28 cellular contexts compared by ENCODE assay signal in the genomic region with DNA sequence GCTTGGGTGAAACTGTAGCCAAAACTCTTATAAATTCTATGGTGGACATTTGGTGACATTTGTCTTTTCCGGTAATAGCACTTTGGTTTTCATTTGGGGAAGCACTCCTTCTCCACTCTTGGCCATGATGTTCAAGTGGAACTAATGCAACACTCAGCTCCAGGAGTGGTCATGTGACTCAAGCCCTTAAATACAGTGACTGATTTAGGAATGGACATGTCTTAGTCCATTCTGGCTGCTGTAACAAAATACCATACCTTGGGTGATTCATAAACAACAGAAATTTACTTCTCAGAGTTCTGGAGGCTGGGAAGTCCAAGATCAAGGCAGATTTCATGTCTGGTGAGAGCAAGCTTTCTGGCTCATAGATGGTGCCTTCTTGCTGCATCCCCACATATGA.
"Had no signal": no experiment of that assay in that cellular context is flagged by ENCODE, and none has a peak within 500 bp of the region (broad histone marks: within the 10 kb centered on the region; RNA-seq: fewer than 3 reads in every experiment).

No MANE protein-coding gene starts in this region.

- H3K27me3 ChIP-seq: ovary, spleen, testis, upper lobe of right lung, uterus had no signal

- H2AFZ ChIP-seq: neural progenitor cell, parathyroid adenoma had no signal

- H3K9me3 ChIP-seq: ovary, psoas muscle, spleen, suprapubic skin, testis, tibial artery, transverse colon, upper lobe of right lung, uterus had no signal

- H3K4me1 ChIP-seq: neural progenitor cell, parathyroid adenoma, spleen, testis, tibial artery, upper lobe of right lung, uterus had no signal

- H3K27ac ChIP-seq: neural progenitor cell, ovary, parathyroid adenoma, psoas muscle, skin epidermis, spleen, suprapubic skin, testis, tibial artery, transverse colon, upper lobe of right lung, uterus had no signal

- H3K4me3 ChIP-seq: neural progenitor cell, ovary, psoas muscle, skin epidermis, smooth muscle cell, spleen, suprapubic skin, testis, tibial artery, transverse colon, upper lobe of right lung, uterus had no signal

- H3K9ac ChIP-seq: neural progenitor cell, parathyroid adenoma had no signal

- H3K36me3 ChIP-seq: neural progenitor cell, ovary, spleen, suprapubic skin, tibial artery, transverse colon, upper lobe of right lung, uterus had no signal

- H3K4me2 ChIP-seq: neural progenitor cell, smooth muscle cell had no signal

- H3K79me2 ChIP-seq: parathyroid adenoma had no signal

- DNase-seq: natural killer cell; occipital lobe; ovary; posterior cingulate gyrus; psoas muscle; right cardiac atrium; spleen; stimulated activated CD4-positive, alpha-beta T cell treated with anti-CD3 and anti-CD28 coated beads, Interleukin-12 subunit alpha, Interleukin-12 subunit beta, amount 100 ng/mL, for 4 hours; stimulated activated CD4-positive, alpha-beta T cell treated with anti-CD3 and anti-CD28 coated beads, Interleukin-1b, Interleukin-23, amount 100 ng/mL, for 48 hours; stimulated activated CD4-positive, alpha-beta T cell treated with anti-CD3 and anti-CD28 coated beads, Interleukin-4, amount 100 ng/mL, for 1 hour; stimulated activated CD4-positive, alpha-beta T cell treated with anti-CD3 and anti-CD28 coated beads, Interleukin-4, amount 100 ng/mL, for 4 hours; stimulated activated CD8-positive, alpha-beta memory T cell treated with anti-CD3 and anti-CD28 coated beads, Interleukin-4, amount 100 ng/mL, for 48 hours; stimulated activated naive CD4-positive, alpha-beta T cell; stimulated activated naive CD8-positive, alpha-beta T cell treated with anti-CD3 and anti-CD28 coated beads, Interleukin-15, amount 100 ng/mL, for 72 hours; stimulated activated naive CD8-positive, alpha-beta T cell treated with anti-CD3 and anti-CD28 coated beads, Interleukin-15, Interleukin-2, amounts not matched to agents 100 U/mL and 50 U/mL, for 24 hours; substantia nigra; testis; tibial artery; transverse colon; upper lobe of right lung; uterus had no signal

- ATAC-seq: natural killer cell; psoas muscle; right cardiac atrium; sciatic nerve; stimulated activated memory B cell treated with anti-CD40 and anti-IgM and Interleukin-4, amounts not matched to agents 10 μg/mL and 1 μg/mL and 100 μg/mL, for 72 hours; stimulated activated naive CD8-positive, alpha-beta T cell treated with anti-CD3 and anti-CD28 coated beads, Interleukin-15, amount 100 ng/mL, for 72 hours; stimulated activated naive CD8-positive, alpha-beta T cell treated with anti-CD3 and anti-CD28 coated beads, Interleukin-15, Interleukin-2, amounts not matched to agents 100 U/mL and 50 U/mL, for 24 hours; upper lobe of right lung had no signal
